Comparison of ENCODE assay signal across 8 cellular contexts in the genomic region with DNA sequence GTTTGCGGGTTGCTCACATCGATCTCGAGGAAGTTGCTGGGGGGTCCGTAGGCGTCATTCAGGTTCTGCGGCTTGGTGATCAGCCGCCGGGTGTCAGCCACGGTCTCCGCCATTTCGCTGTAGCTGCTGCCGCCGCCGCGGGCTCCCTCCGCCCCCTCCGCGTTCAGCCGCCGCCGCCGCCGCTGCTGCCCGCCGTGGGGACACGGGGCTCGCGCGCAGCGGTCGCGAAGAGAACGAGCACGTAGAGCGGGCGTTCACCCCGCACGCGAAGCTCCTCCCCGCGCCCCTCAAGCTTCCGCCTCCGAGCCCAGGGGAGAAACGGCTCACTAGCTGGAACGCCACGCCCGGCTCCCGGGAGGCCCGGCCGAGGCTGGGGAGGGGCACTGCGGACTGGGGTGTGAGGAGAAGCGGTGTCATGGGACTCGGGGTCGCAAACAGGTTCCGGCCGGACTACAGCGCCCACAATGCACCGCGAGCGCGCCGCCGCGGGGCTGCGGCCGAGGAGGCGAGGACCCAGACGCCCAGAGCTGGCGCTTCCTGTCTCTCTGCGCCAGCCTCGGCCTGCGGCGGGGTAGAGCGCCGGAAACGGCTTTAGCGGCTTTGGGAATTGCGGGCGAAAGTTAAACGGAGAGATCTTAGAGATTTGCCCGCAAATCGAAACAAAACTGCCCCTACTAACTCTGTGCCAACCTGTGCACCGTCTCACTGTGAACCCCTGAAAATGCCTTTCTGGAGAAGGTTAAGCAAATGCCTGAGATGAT. TPM values are rescaled to one million over a fixed set of nuclear protein-coding genes. Genes with fewer than 3 reads are reported as not detected.
DNase-seq lines count a peak whose midpoint lies in the region; ATAC-seq and TF ChIP-seq lines count a peak whose summit lies in the region.

A gene (minus strand): TSS at position 232 of the 761 bp plus-strand sequence. CDS start 119 bp downstream, at position 113.

- ATAC-seq in HG02870 (IDR thresholded peaks at IDR 0.05; ENCODE audit: unreplicated experiment): peak; percentile 88
- ATAC-seq in T-helper 17 cell: peak; percentile 86
- ATAC-seq in left cardiac atrium: peak; percentile 97 to 98

- peaks cover 9% of the 10 kb centered on the region for H3K4me1 Mint-ChIP-seq in T-helper 17 cell
- peaks cover 6% of the 10 kb centered on the region for H3K4me1 Mint-ChIP-seq in progenitor cell of endocrine pancreas (ENCODE audit: low read depth)

- no peaks in the 10 kb centered on the region for H3K9me3 Mint-ChIP-seq in progenitor cell of endocrine pancreas (ENCODE audit: low read depth)

- peak; percentile 32 for TF ChIP-seq CTCF in GM13977 (IDR thresholded peaks at IDR 0.05; ENCODE audit: extremely low read depth, insufficient read depth, missing control alignments)
- no peak for TF ChIP-seq CTCF in progenitor cell of endocrine pancreas (IDR thresholded peaks at IDR 0.05; ENCODE audit: unreplicated experiment)

- H3K36me3 Mint-ChIP-seq in T-helper 17 cell (ENCODE audit: low read depth) (no peaks in the 10 kb centered on the region), progenitor cell of endocrine pancreas (ENCODE audit: insufficient read depth) (peaks cover 4% of the 10 kb centered on the region)

- H3K27me3 Mint-ChIP-seq in T-helper 17 cell (no peaks in the 10 kb centered on the region), progenitor cell of endocrine pancreas (no peaks in the 10 kb centered on the region)

- peak; percentile 97 for DNase-seq in GM13977 (ENCODE audit: low spot score)
- DNase-seq in NCI-H146 treated with DMSO at 0.1 percent for 48 hours (lab: John Stamatoyannopoulos, UW; ENCODE audit: unreplicated experiment): peak; percentile 88
- peak; percentile 75 to 83 (median 80) for DNase-seq in T-helper 17 cell
- DNase-seq in amygdala (lab: John Stamatoyannopoulos, UW): peak; percentile 47 to 99 (median 88)
- peak; percentile 96 for DNase-seq in left cardiac atrium
- peak; percentile 94 for DNase-seq in progenitor cell of endocrine pancreas (ENCODE audit: low spot score, unreplicated experiment)
- DNase-seq in ureter (ENCODE audit: low spot score): peak; percentile 95

- H3K4me3 Mint-ChIP-seq in T-helper 17 cell (peak within 1 kb of the TSS; percentile 91), progenitor cell of endocrine pancreas (ENCODE audit: low read depth) (peak within 1 kb of the TSS; percentile 80)

- H3K9me3 ChIP-seq in T-helper 17 cell (ENCODE audit: control insufficient read depth, low read length, poor library complexity, severe bottlenecking): no peaks in the 10 kb centered on the region

- H3K27ac Mint-ChIP-seq in T-helper 17 cell: peak within 1 kb of the TSS; percentile 93
- H3K27ac Mint-ChIP-seq in progenitor cell of endocrine pancreas: peak within 1 kb of the TSS; percentile 96

- in situ Hi-C loops in GM13977 (cut with MboI; ENCODE audit: low pct_unique_long_range_greater_than_20kb, low sequenced_read_pairs, unreplicated experiment): no loop called here

- intact Hi-C loops in left cardiac atrium (cut with DNase I): loop anchor here in 1 of 2 donors (2.0 kb wide), 1 partner anchor 34 kb away; a partner anchor contains a TSS

RNA-seq across cellular contexts. Expression of the gene that starts here (rescaled TPM):
- total RNA-seq in T-helper 17 cell (10 to 100 TPM; 51.5 to 52.3 TPM), left cardiac atrium (100 to 1,000 TPM; 209 to 255 TPM), progenitor cell of endocrine pancreas (84.1 and 95.5 TPM in 2 replicates), ureter (150 TPM)

Comparison
In these comparisons a context has a peak if more than half of its experiments do, and no peak if none do; other contexts are left out.
1. Peak in every context shown above with its lines: DNase-seq and ATAC-seq.